ENCODE assay signal across 18 cellular contexts in genomic region chr2:164710252-164710633, GRCh38.
DNase-seq lines count a peak whose midpoint lies in the region; ATAC-seq, FAIRE-seq and TF ChIP-seq lines count a peak whose summit lies in the region.
"Had no signal": no experiment of that assay in that cellular context is flagged by ENCODE, and none has a peak within 500 bp of the region (broad histone marks: within the 10 kb centered on the region; RNA-seq: fewer than 3 reads in every experiment).

No MANE protein-coding gene starts in this region.

- BruUV-seq in Calu3 (replicated peaks; lab: Mats Ljungman, UMichigan): no TSS peak

- H3K4me1 ChIP-seq in pancreas (peaks cover 40 to 43% (median 41%) of the 10 kb centered on the region in 3 donors), psoas muscle (no peaks in the 10 kb centered on the region)
- H3K4me1 ChIP-seq: tibial artery had no signal

- POLR2A ChIA-PET in RWPE1 (lab: Yijun Ruan, JAX; ENCODE audit: low non-redundant PET): no interaction called here

- whole genome bisulfite sequencing in pancreas, 2 donors: 90 to 95% methylated on average over 6 of the region's 6 CpGs
- 93 to 98% (median 97%) methylated on average over 6 of the region's 6 CpGs for WGBS in psoas muscle, 3 donors

- H3K27ac ChIP-seq in RWPE1 (0 out of 2 replicates have a peak overlapping the region, but pooled peaks have one; percentile 22), pancreas (peak overlapping the region; percentile 56 to 91 (median 76)), psoas muscle (no peak overlapping the region)
- H3K27ac ChIP-seq: esophagus squamous epithelium, tibial artery had no signal

- peaks cover 3% of the 10 kb centered on the region for H3K9me3 Mint-ChIP-seq in Calu3 (ENCODE audit: low read depth, unreplicated experiment)
- H3K9me3 Mint-ChIP-seq: activated CD4-positive, alpha-beta memory T cell treated with anti-CD3 and anti-CD28 coated beads, Interleukin-2, amount 10 ng/mL, durations not matched to agents 7 days and 5 days had no signal

- H3K27ac Mint-ChIP-seq in Calu3 (ENCODE audit: unreplicated experiment): peak overlapping the region; percentile 83
- H3K27ac Mint-ChIP-seq: activated CD4-positive, alpha-beta memory T cell treated with anti-CD3 and anti-CD28 coated beads, Interleukin-2, amount 10 ng/mL, durations not matched to agents 7 days and 5 days; B cell; naive thymus-derived CD4-positive, alpha-beta T cell had no signal

- no peaks in the 10 kb centered on the region for H3K9me3 ChIP-seq in pancreas
- H3K9me3 ChIP-seq in psoas muscle: no peaks in the 10 kb centered on the region
- H3K9me3 ChIP-seq: esophagus squamous epithelium, tibial artery had no signal

- H3K27me3 Mint-ChIP-seq in Calu3 (ENCODE audit: unreplicated experiment): no peaks in the 10 kb centered on the region
- H3K27me3 Mint-ChIP-seq: activated CD4-positive, alpha-beta memory T cell treated with anti-CD3 and anti-CD28 coated beads, Interleukin-2, amount 10 ng/mL, durations not matched to agents 7 days and 5 days; B cell; naive thymus-derived CD4-positive, alpha-beta T cell had no signal

- intact Hi-C loops in Calu3 (cut with micrococcal nuclease; ENCODE audit: unreplicated experiment): loop anchor here (5.0 kb wide), 1 partner anchor 88 kb away; the partner anchor contains the start of gene GRB14
- intact Hi-C loops in pancreas (cut with DNase I): no loop called here
- intact Hi-C loops in psoas muscle (cut with DNase I): no loop called here

- peaks cover 7% of the 10 kb centered on the region for H3K36me3 Mint-ChIP-seq in Calu3 (ENCODE audit: insufficient read depth, unreplicated experiment)
- H3K36me3 Mint-ChIP-seq: naive thymus-derived CD4-positive, alpha-beta T cell had no signal

- DNase-seq in Calu3: no peak
- DNase-seq in RWPE1 (ENCODE audit: low spot score): peak; percentile 14
- peak; percentile 49 for DNase-seq in fibroblast of mammary gland (ENCODE audit: low read depth)
- DNase-seq in pancreas: no peak
- DNase-seq in psoas muscle: no peak
- DNase-seq in RKO (ENCODE audit: low spot score): no peak
- DNase-seq in stimulated activated CD4-positive, alpha-beta T cell treated with anti-CD3 and anti-CD28 coated beads, Interleukin-4, amount 100 ng/mL, for 24 hours: no peak
- DNase-seq in DMS79 (lab: John Stamatoyannopoulos, UW): no peak
- DNase-seq: activated CD4-positive, alpha-beta memory T cell treated with anti-CD3 and anti-CD28 coated beads, Interleukin-2, amount 10 ng/mL, durations not matched to agents 7 days and 5 days; esophagus squamous epithelium; KBM-7; naive thymus-derived CD4-positive, alpha-beta T cell; NCI-H1417; NCI-H510A treated with DMSO at 0.1 percent for 48 hours; stimulated activated CD8-positive, alpha-beta memory T cell treated with anti-CD3 and anti-CD28 coated beads, Interleukin-4, amount 100 ng/mL, for 48 hours; tibial artery had no signal

- peaks cover 72% of the 10 kb centered on the region for H3K4me1 Mint-ChIP-seq in Calu3 (ENCODE audit: low read depth, unreplicated experiment)
- H3K4me1 Mint-ChIP-seq: activated CD4-positive, alpha-beta memory T cell treated with anti-CD3 and anti-CD28 coated beads, Interleukin-2, amount 10 ng/mL, durations not matched to agents 7 days and 5 days; B cell; naive thymus-derived CD4-positive, alpha-beta T cell had no signal

- H3K27me3 ChIP-seq in pancreas: no peaks in the 10 kb centered on the region
- no peaks in the 10 kb centered on the region for H3K27me3 ChIP-seq in psoas muscle (ENCODE audit: insufficient read depth in 3 of 3, low read length in 2 of 3)
- H3K27me3 ChIP-seq: esophagus squamous epithelium, tibial artery had no signal

- FAIRE-seq in pancreas (lab: Jason Lieb, UNC): no peak
- FAIRE-seq: H54 had no signal

- peak overlapping the region; percentile 50 for H3K4me3 Mint-ChIP-seq in Calu3 (ENCODE audit: low read depth, unreplicated experiment)
- H3K4me3 Mint-ChIP-seq: activated CD4-positive, alpha-beta memory T cell treated with anti-CD3 and anti-CD28 coated beads, Interleukin-2, amount 10 ng/mL, durations not matched to agents 7 days and 5 days; B cell; naive thymus-derived CD4-positive, alpha-beta T cell had no signal

- H3K36me3 ChIP-seq in pancreas (no peaks in the 10 kb centered on the region), psoas muscle (ENCODE audit: insufficient read depth in 1 of 2, low read depth in 1 of 2) (no peaks in the 10 kb centered on the region)

- ATAC-seq in pancreas (no peak), psoas muscle (no peak)
- ATAC-seq: naive thymus-derived CD4-positive, alpha-beta T cell had no signal

- TF ChIP-seq CTCF in Calu3 (IDR thresholded peaks at IDR 0.05; ENCODE audit: unreplicated experiment) (no peak), RWPE1 (conservative IDR thresholded peaks at IDR 0.05; ENCODE audit: low read depth) (no peak), fibroblast of mammary gland (conservative IDR thresholded peaks at IDR 0.05; ENCODE audit: control insufficient read depth, insufficient read depth, low read depth, low read length) (no peak), pancreas (IDR thresholded peaks at IDR 0.05) (no peak), psoas muscle (IDR thresholded peaks at IDR 0.05) (no peak)

- H3K4me3 ChIP-seq in fibroblast of mammary gland (ENCODE audit: control insufficient read depth, low read depth, low read length): no peak overlapping the region
- no peak overlapping the region for H3K4me3 ChIP-seq in pancreas
- H3K4me3 ChIP-seq in psoas muscle: no peak overlapping the region
- H3K4me3 ChIP-seq: esophagus squamous epithelium, tibial artery had no signal

- CTCF ChIA-PET in Calu3 (lab: Charles Lee) (interaction anchor here (0.6 kb wide), 1 partner anchor 105 kb away, joined by 4 read pairs; no protein-coding TSS in a partner anchor), RWPE1 (lab: Yijun Ruan, JAX) (no interaction called here)

Comparison
In these comparisons a context has a peak if more than half of its experiments do, and no peak if none do; other contexts are left out.
1. DNase-seq: peak in RWPE1 (single experiment) and fibroblast of mammary gland (single experiment); none in Calu3 (single experiment), pancreas (0 of 6), psoas muscle (0 of 2), RKO (single experiment), stimulated activated CD4-positive, alpha-beta T cell treated with anti-CD3 and anti-CD28 coated beads, Interleukin-4, amount 100 ng/mL, for 24 hours (single experiment) and DMS79 (single experiment).